14 cellular contexts compared by ENCODE assay signal in the genomic region with DNA sequence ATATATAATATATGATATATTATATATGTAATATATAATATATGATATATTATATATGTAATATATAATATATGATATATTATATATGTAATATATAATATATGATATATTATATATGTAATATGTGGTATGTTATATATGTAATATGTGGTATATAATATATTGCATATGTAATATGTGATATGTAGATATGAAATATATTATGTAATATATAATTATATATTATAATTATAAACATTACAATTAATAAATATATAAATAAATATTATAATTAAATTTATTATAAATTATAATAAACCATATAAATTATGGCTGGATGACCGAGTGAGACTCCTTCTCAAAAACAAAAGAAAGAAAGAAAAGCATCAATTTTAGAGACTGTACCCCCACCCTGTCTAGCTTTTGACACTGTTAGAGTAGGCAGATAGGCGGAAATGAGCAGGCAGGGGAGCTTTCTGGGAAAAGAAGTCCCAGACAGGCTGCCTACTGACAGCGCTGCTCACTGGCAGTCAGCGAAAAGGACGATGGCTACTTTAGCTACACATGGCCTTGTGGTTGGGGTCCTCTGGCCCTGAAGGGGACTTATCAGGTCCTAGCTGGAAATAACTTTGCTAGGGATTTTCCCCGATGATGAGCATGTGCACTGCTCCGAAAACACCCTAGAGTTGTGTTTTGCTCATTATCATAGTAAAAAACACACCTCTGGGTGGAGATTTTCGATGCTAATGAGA. TPM values are rescaled to one million over a fixed set of nuclear protein-coding genes. Genes with fewer than 3 reads are reported as not detected.
A peak's percentile ranks its signal among the peaks of the same experiment; 100 is the strongest.
DNase-seq lines count a peak whose midpoint lies in the region; ATAC-seq and TF ChIP-seq lines count a peak whose summit lies in the region.
"Had no signal": no experiment of that assay in that cellular context is flagged by ENCODE, and none has a peak within 500 bp of the region (broad histone marks: within the 10 kb centered on the region; RNA-seq: fewer than 3 reads in every experiment).

No MANE protein-coding gene starts in this region.

- no peak for TF ChIP-seq CTCF in right atrium auricular region (IDR thresholded peaks at IDR 0.05)
- TF ChIP-seq CTCF in upper lobe of right lung (IDR thresholded peaks at IDR 0.05): no peak

- H3K36me3 ChIP-seq in right atrium auricular region (no peaks in the 10 kb centered on the region), upper lobe of right lung (peaks cover 40% of the 10 kb centered on the region)
- H3K36me3 ChIP-seq: SJCRH30 had no signal

- H3K4me3 ChIP-seq in right atrium auricular region (no peak overlapping the region), upper lobe of right lung (no peak overlapping the region)
- H3K4me3 ChIP-seq: SJCRH30 had no signal

- intact Hi-C loops in Right ventricle myocardium inferior (cut with DNase I): no loop called here
- intact Hi-C loops in upper lobe of right lung (cut with DNase I): no loop called here

- H3K9me3 ChIP-seq in right atrium auricular region (no peaks in the 10 kb centered on the region), upper lobe of right lung (no peaks in the 10 kb centered on the region)
- H3K9me3 ChIP-seq: SJCRH30 had no signal

- DNase-seq in Right ventricle myocardium inferior (ENCODE audit: missing footprints) (peak; percentile 13), right atrium auricular region (ENCODE audit: low spot score) (no peak), left lobe of liver (ENCODE audit: low spot score) (no peak), upper lobe of right lung (peak; percentile 15), NCI-H146 (lab: John Stamatoyannopoulos, UW) (no peak)
- DNase-seq: DMS79 treated with DMSO at 0.1 percent for 48 hours, KBM-7, NCI-H1105 treated with DMSO at 0.1 percent for 48 hours, NCI-H187, NCI-H226, NCI-H524 treated with DMSO at 0.1 percent for 48 hours, SJCRH30 had no signal

- H3K27ac ChIP-seq in right atrium auricular region (no peak overlapping the region), upper lobe of right lung (no peak overlapping the region)
- H3K27ac ChIP-seq: 22Rv1, SJCRH30 had no signal

- ATAC-seq in Right ventricle myocardium inferior (no peak), left lobe of liver (peak; percentile 41), upper lobe of right lung (no peak), HG03159 (IDR thresholded peaks at IDR 0.05; ENCODE audit: unreplicated experiment) (no peak)

- H3K4me1 ChIP-seq in right atrium auricular region: no peaks in the 10 kb centered on the region
- no peaks in the 10 kb centered on the region for H3K4me1 ChIP-seq in upper lobe of right lung
- H3K4me1 ChIP-seq: SJCRH30 had no signal

- H3K27me3 ChIP-seq in right atrium auricular region (no peaks in the 10 kb centered on the region), upper lobe of right lung (no peaks in the 10 kb centered on the region)
- H3K27me3 ChIP-seq: SJCRH30 had no signal

RNA-seq across cellular contexts. Expression of a gene that starts 19.7 kb away (rescaled TPM):
- total RNA-seq in Right ventricle myocardium inferior: 482 TPM
- 1,000 to 10,000 TPM in 1 of 2 donors, 100 to 1,000 TPM in 1; 419 to 1,709 TPM for total RNA-seq in right atrium auricular region
- 11,297 TPM for total RNA-seq in left lobe of liver
- 1,129 TPM for total RNA-seq in upper lobe of right lung
- total RNA-seq: SJCRH30 had no signal

RNA-seq across cellular contexts. Expression of a gene that starts 30.8 kb away (rescaled TPM):
- total RNA-seq in Right ventricle myocardium inferior: 0.73 TPM
- total RNA-seq in right atrium auricular region: 1 to 10 TPM in 1 of 2 donors, under 1 TPM in 1; 0.63 to 1.3 TPM
- 8.3 TPM for total RNA-seq in left lobe of liver
- 4.4 TPM for total RNA-seq in upper lobe of right lung
- total RNA-seq: SJCRH30 had no signal

RNA-seq across cellular contexts. Expression of a gene that starts 36.6 kb away (rescaled TPM):
- total RNA-seq in Right ventricle myocardium inferior: 23.9 TPM
- 10 to 100 TPM; 40.3 to 41.3 TPM for total RNA-seq in right atrium auricular region
- total RNA-seq in left lobe of liver: 28.8 TPM
- total RNA-seq in upper lobe of right lung: 81.2 TPM

RNA-seq across cellular contexts. Expression of a gene that starts 38.7 kb away (rescaled TPM):
- total RNA-seq in Right ventricle myocardium inferior (147 TPM), right atrium auricular region (10 to 100 TPM; 39.6 to 65.3 TPM), left lobe of liver (9.0 TPM), upper lobe of right lung (88.1 TPM)

Comparison
In these comparisons a context has a peak if more than half of its experiments do, and no peak if none do; other contexts are left out.
1. DNase-seq: peak in Right ventricle myocardium inferior (single experiment) and upper lobe of right lung (single experiment); none in right atrium auricular region (single experiment), left lobe of liver (single experiment) and NCI-H146 (single experiment).